Comparison of ENCODE assay signal across 8 cellular contexts in genomic region chr17:77140166-77140877, GRCh38. TPM values are rescaled to one million over a fixed set of nuclear protein-coding genes. Genes with fewer than 3 reads are reported as not detected.
A peak's percentile ranks its signal among the peaks of the same experiment; 100 is the strongest.
DNase-seq lines count a peak whose midpoint lies in the region; ATAC-seq and TF ChIP-seq lines count a peak whose summit lies in the region.

No MANE protein-coding gene starts in this region.

- TF ChIP-seq POLR2A in GM10847 (IDR thresholded peaks at IDR 0.05; ENCODE audit: extremely low read depth, insufficient read length) (peak; percentile 72), ovary (IDR thresholded peaks at IDR 0.05) (peak; percentile 96), thyroid gland (IDR thresholded peaks at IDR 0.05) (peak; percentile 81 to 97)

- no peaks in the 10 kb centered on the region for H3K27me3 Mint-ChIP-seq in activated naive CD8-positive, alpha-beta T cell treated with anti-CD3 and anti-CD28 coated beads for 36 hours

- H3K4me3 Mint-ChIP-seq in activated naive CD8-positive, alpha-beta T cell treated with anti-CD3 and anti-CD28 coated beads for 36 hours, result peak overlapping the region; percentile 72

- H3K27ac ChIP-seq in ovary (peak overlapping the region; percentile 64 to 80), thyroid gland (peak overlapping the region; percentile 81 to 96 (median 87))

- TF ChIP-seq EP300 in ovary (IDR thresholded peaks at IDR 0.05), result peak; percentile 23

- DNase-seq in NCI-H1092 treated with DMSO at 0.1 percent for 48 hours (lab: John Stamatoyannopoulos, UW) (peak; percentile 97), Right ventricle myocardium inferior (ENCODE audit: missing footprints) (peak; percentile 100), ovary (peak; percentile 98 to 100 (median 99)), thyroid gland (peak; percentile 99)
- DNase-seq in activated naive CD8-positive, alpha-beta T cell treated with anti-CD3 and anti-CD28 coated beads for 36 hours, result peak; percentile 99

- H3K4me3 ChIP-seq in ovary (peak overlapping the region; percentile 99), thyroid gland (replicated peaks in 1 of 3) (peak overlapping the region; percentile 13 to 94 (median 29))

- TF ChIP-seq CTCF in ovary (IDR thresholded peaks at IDR 0.05), result peak in 2 of 3 donors; percentile 16 to 27
- TF ChIP-seq CTCF in thyroid gland (IDR thresholded peaks at IDR 0.05), result peak in 2 of 6 experiments; percentile 13 to 14

- peaks cover 14% of the 10 kb centered on the region for H3K9me3 Mint-ChIP-seq in activated naive CD8-positive, alpha-beta T cell treated with anti-CD3 and anti-CD28 coated beads for 36 hours

- peaks cover 46% of the 10 kb centered on the region for H3K4me1 Mint-ChIP-seq in activated naive CD8-positive, alpha-beta T cell treated with anti-CD3 and anti-CD28 coated beads for 36 hours

- ATAC-seq in HG02610 (IDR thresholded peaks at IDR 0.05; ENCODE audit: unreplicated experiment), result peak; percentile 86
- peak; percentile 92 for ATAC-seq in SK-N-SH treated with all-trans-retinoic acid at 6 μM for 48 hours
- peak; percentile 98 for ATAC-seq in Right ventricle myocardium inferior

- WGBS in ovary, 3 donors, result 2 to 3% (median 2%) methylated on average over 38 to 66 of the region's 67 CpGs
- WGBS in thyroid gland, 2 donors, result 15% methylated on average over 11 of the region's 67 CpGs; no CpG with 5 or more reads in 1 of the 2 donors

- peak overlapping the region; percentile 96 for H3K27ac Mint-ChIP-seq in activated naive CD8-positive, alpha-beta T cell treated with anti-CD3 and anti-CD28 coated beads for 36 hours

- peaks cover 37% of the 10 kb centered on the region for H3K36me3 Mint-ChIP-seq in activated naive CD8-positive, alpha-beta T cell treated with anti-CD3 and anti-CD28 coated beads for 36 hours

- H3K4me1 ChIP-seq in ovary (ENCODE audit: insufficient read depth), result peaks cover 5% of the 10 kb centered on the region
- peaks cover 17 to 28% of the 10 kb centered on the region in 2 donors for H3K4me1 ChIP-seq in thyroid gland

- H3K27me3 ChIP-seq in ovary, result no peaks in the 10 kb centered on the region
- no peaks in the 10 kb centered on the region for H3K27me3 ChIP-seq in thyroid gland

- H3K36me3 ChIP-seq in ovary (no peaks in the 10 kb centered on the region), thyroid gland (peaks cover 0 to 7% of the 10 kb centered on the region in 2 donors)

- intact Hi-C loops in Right ventricle myocardium inferior (cut with DNase I) (loop anchor here (1.0 to 2.0 kb wide), 3 partner anchors 42 to 74 kb away; no protein-coding TSS in a partner anchor), ovary (cut with DNase I) (loop anchor here in 2 of 4 donors (5.0 to 10.0 kb wide), 3 partner anchors 46 to 197 kb away; no protein-coding TSS in a partner anchor), thyroid gland (cut with DNase I) (loop anchor here (5.0 kb wide), 1 partner anchor 38 kb away; no protein-coding TSS in a partner anchor)

- H3K9me3 ChIP-seq in ovary, result no peaks in the 10 kb centered on the region
- H3K9me3 ChIP-seq in thyroid gland, result no peaks in the 10 kb centered on the region

TF ChIP-seq in SK-N-SH treated with all-trans-retinoic acid at 6 μM for 48 hours, 23 proteins besides CTCF, POLR2A, EP300 and RAD21:
- TF ChIP-seq PPARA (CRISPR knock-in tag; IDR thresholded peaks at IDR 0.05; ENCODE audit: borderline replicate concordance) (no peak), ZNF70 (CRISPR knock-in tag; IDR thresholded peaks at IDR 0.05) (0 out of 2 replicates have a peak, but pooled peaks have one; percentile 24), ZFP30 (CRISPR knock-in tag; IDR thresholded peaks at IDR 0.05) (no peak), PATZ1 (CRISPR knock-in tag; IDR thresholded peaks at IDR 0.05; ENCODE audit: borderline replicate concordance) (peak; percentile 84), TOX (CRISPR knock-in tag; IDR thresholded peaks at IDR 0.05; ENCODE audit: borderline replicate concordance) (no peak), ZNF8 (CRISPR knock-in tag; IDR thresholded peaks at IDR 0.05) (no peak; the same call in 1 of the 2 replicates), TSHZ2 (CRISPR knock-in tag; IDR thresholded peaks at IDR 0.05) (peak; percentile 59; the same call in 1 of the 2 replicates), ZFP3 (CRISPR knock-in tag; IDR thresholded peaks at IDR 0.05) (peak; percentile 54; the same call in 1 of the 2 replicates), ESRRG (CRISPR knock-in tag; IDR thresholded peaks at IDR 0.05) (peak; percentile 55; the same call in 1 of the 2 replicates), OSR1 (CRISPR knock-in tag; IDR thresholded peaks at IDR 0.05) (no peak), GLIS3 (CRISPR knock-in tag; IDR thresholded peaks at IDR 0.05) (0 out of 2 replicates have a peak, but pooled peaks have one; percentile 84), SNAI2 (CRISPR knock-in tag; IDR thresholded peaks at IDR 0.05) (no peak), CSDC2 (CRISPR knock-in tag; IDR thresholded peaks at IDR 0.05) (0 out of 2 replicates have a peak, but pooled peaks have one; percentile 63)
- TF ChIP-seq, protein P1, sequence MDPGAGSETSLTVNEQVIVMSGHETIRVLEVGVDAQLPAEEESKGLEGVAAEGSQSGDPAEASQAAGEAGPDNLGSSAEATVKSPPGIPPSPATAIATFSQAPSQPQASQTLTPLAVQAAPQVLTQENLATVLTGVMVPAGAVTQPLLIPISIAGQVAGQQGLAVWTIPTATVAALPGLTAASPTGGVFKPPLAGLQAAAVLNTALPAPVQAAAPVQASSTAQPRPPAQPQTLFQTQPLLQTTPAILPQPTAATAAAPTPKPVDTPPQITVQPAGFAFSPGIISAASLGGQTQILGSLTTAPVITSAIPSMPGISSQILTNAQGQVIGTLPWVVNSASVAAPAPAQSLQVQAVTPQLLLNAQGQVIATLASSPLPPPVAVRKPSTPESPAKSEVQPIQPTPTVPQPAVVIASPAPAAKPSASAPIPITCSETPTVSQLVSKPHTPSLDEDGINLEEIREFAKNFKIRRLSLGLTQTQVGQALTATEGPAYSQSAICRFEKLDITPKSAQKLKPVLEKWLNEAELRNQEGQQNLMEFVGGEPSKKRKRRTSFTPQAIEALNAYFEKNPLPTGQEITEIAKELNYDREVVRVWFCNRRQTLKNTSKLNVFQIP (CRISPR knock-in tag; IDR thresholded peaks at IDR 0.05; ENCODE audit: borderline replicate concordance, low read depth), result no peak
- TF ChIP-seq, protein P2, sequence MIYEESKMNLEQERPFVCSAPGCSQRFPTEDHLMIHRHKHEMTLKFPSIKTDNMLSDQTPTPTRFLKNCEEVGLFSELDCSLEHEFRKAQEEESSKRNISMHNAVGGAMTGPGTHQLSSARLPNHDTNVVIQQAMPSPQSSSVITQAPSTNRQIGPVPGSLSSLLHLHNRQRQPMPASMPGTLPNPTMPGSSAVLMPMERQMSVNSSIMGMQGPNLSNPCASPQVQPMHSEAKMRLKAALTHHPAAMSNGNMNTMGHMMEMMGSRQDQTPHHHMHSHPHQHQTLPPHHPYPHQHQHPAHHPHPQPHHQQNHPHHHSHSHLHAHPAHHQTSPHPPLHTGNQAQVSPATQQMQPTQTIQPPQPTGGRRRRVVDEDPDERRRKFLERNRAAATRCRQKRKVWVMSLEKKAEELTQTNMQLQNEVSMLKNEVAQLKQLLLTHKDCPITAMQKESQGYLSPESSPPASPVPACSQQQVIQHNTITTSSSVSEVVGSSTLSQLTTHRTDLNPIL (CRISPR knock-in tag; IDR thresholded peaks at IDR 0.05; ENCODE audit: low read depth), result no peak

RNA-seq across cellular contexts. Expression of gene SEC14L1, which starts 0.4 kb away (rescaled TPM):
- 10 to 100 TPM; 56.9 to 59.6 TPM for total RNA-seq in activated naive CD8-positive, alpha-beta T cell treated with anti-CD3 and anti-CD28 coated beads for 36 hours
- total RNA-seq in Right ventricle myocardium inferior, result 65.5 TPM
- total RNA-seq in ovary, result 10 to 100 TPM; 29.1 to 70.4 (median 53.7) TPM
- 10 to 100 TPM; 32.7 to 78.7 TPM for polyA plus RNA-seq in ovary
- 100 to 1,000 TPM in 2 of 4 donors, 10 to 100 TPM in 2; 57.6 to 287 (median 102) TPM for total RNA-seq in thyroid gland

Comparison
In these comparisons a context has a peak if more than half of its experiments do, and no peak if none do; other contexts are left out.
1. Peak in every context shown above with its lines: DNase-seq, ATAC-seq, H3K4me3 ChIP-seq and H3K27ac ChIP-seq.